ENCODE assay signal across 24 cellular contexts in genomic region chr2:179650420-179650819, GRCh38.
"Had no signal": no experiment of that assay in that cellular context is flagged by ENCODE, and none has a peak within 500 bp of the region (broad histone marks: within the 10 kb centered on the region; RNA-seq: fewer than 3 reads in every experiment).

No MANE protein-coding gene starts in this region.

- H3K4me3 ChIP-seq: neural progenitor cell, ovary, psoas muscle, right lobe of liver, sigmoid colon, stomach, thoracic aorta, thyroid gland, tibial nerve, upper lobe of left lung, vagina had no signal

- H3K4me2 ChIP-seq: neural progenitor cell had no signal

- H3K9ac ChIP-seq: neural progenitor cell, parathyroid adenoma had no signal

- H3K27me3 ChIP-seq: neural progenitor cell, ovary, right lobe of liver, sigmoid colon, stomach, thyroid gland, tibial nerve, upper lobe of left lung, vagina had no signal

- H3K27ac ChIP-seq: neural progenitor cell, ovary, parathyroid adenoma, psoas muscle, right lobe of liver, sigmoid colon, stomach, thoracic aorta, thyroid gland, tibial nerve, upper lobe of left lung, vagina had no signal

- H3K4me1 ChIP-seq: parathyroid adenoma, stomach, thyroid gland, tibial nerve, upper lobe of left lung, vagina had no signal

- DNase-seq: nephron progenitor cell; occipital lobe; ovary; posterior cingulate gyrus; psoas muscle; right cardiac atrium; right lobe of liver; sigmoid colon; small intestine; stimulated activated CD4-positive, alpha-beta T cell treated with anti-CD3 and anti-CD28 coated beads, Interleukin-15, amount 100 ng/mL, for 24 hours; stimulated activated CD4-positive, alpha-beta T cell treated with anti-CD3 and anti-CD28 coated beads, Interleukin-2, amount 100 ng/mL, for 24 hours; stimulated activated CD4-positive, alpha-beta T cell treated with anti-CD3 and anti-CD28 coated beads, Interleukin-2, amount 100 ng/mL, for 48 hours; stimulated activated CD4-positive, alpha-beta T cell treated with anti-CD3 and anti-CD28 coated beads, Interleukin-4, amount 100 ng/mL, for 24 hours; stimulated activated naive B cell treated with anti-CD40 and anti-IgM and Interleukin-4, amounts not matched to agents 10 μg/mL and 1 μg/mL and 100 μg/mL, for 72 hours; stimulated activated naive CD4-positive, alpha-beta T cell treated with Interleukin-2 at 50 U/mL for 16 hours; stomach; thyroid gland; trophoblast cell; upper lobe of left lung had no signal

- H3K9me3 ChIP-seq: ovary, psoas muscle, right lobe of liver, sigmoid colon, stomach, thoracic aorta, thyroid gland, tibial nerve, upper lobe of left lung, vagina had no signal

- H3K79me2 ChIP-seq: parathyroid adenoma had no signal

- H3K36me3 ChIP-seq: neural progenitor cell, ovary, right lobe of liver, sigmoid colon, stomach, thoracic aorta, thyroid gland, tibial nerve, upper lobe of left lung, vagina had no signal

- H2AFZ ChIP-seq: neural progenitor cell, parathyroid adenoma had no signal
